In genomic region chr14:102461490-102462317, GRCh38 we compare ENCODE assay signal across 18 cellular contexts. TPM values are rescaled to one million over a fixed set of nuclear protein-coding genes. Genes with fewer than 3 reads are reported as not detected.
DNase-seq lines count a peak whose midpoint lies in the region; ATAC-seq and TF ChIP-seq lines count a peak whose summit lies in the region.
"Had no signal": no experiment of that assay in that cellular context is flagged by ENCODE, and none has a peak within 500 bp of the region (broad histone marks: within the 10 kb centered on the region; RNA-seq: fewer than 3 reads in every experiment).

No MANE protein-coding gene starts in this region.

- H3K9me3 ChIP-seq in IMR-90 (ENCODE audit: control insufficient read depth, insufficient read depth, low read length) (no peaks in the 10 kb centered on the region), gastroesophageal sphincter (no peaks in the 10 kb centered on the region), psoas muscle (no peaks in the 10 kb centered on the region), colonic mucosa (no peaks in the 10 kb centered on the region), vagina (no peaks in the 10 kb centered on the region)
- H3K9me3 ChIP-seq: BE2C, tibial nerve had no signal

- no peak overlapping the region for H3K4ac ChIP-seq in IMR-90 (ENCODE audit: low read depth, low read length)

- no peak overlapping the region for H2AFZ ChIP-seq in IMR-90 (replicated peaks; ENCODE audit: low read length, poor library complexity)

- no peak overlapping the region for H3K4me3 ChIP-seq in IMR-90 (ENCODE audit: insufficient read depth, low read depth, low read length)
- no peak overlapping the region for H3K4me3 ChIP-seq in gastroesophageal sphincter
- no peak overlapping the region for H3K4me3 ChIP-seq in psoas muscle
- no peak overlapping the region for H3K4me3 ChIP-seq in colonic mucosa
- no peak overlapping the region for H3K4me3 ChIP-seq in vagina
- H3K4me3 ChIP-seq: skin epidermis, tibial nerve had no signal

- no peak overlapping the region for H4K8ac ChIP-seq in IMR-90 (ENCODE audit: low read depth in 2 of 2, low read length in 2 of 2)

- TF ChIP-seq CTCF in IMR-90 (conservative IDR thresholded peaks at IDR 0.05; ENCODE audit: low read depth, low read length) (no peak), gastroesophageal sphincter (IDR thresholded peaks at IDR 0.05) (no peak), psoas muscle (IDR thresholded peaks at IDR 0.05) (no peak), colonic mucosa (IDR thresholded peaks at IDR 0.05) (no peak), vagina (IDR thresholded peaks at IDR 0.05) (no peak)

- H3K18ac ChIP-seq in IMR-90 (ENCODE audit: low read depth, low read length): no peak overlapping the region

- no peaks in the 10 kb centered on the region for H4K20me1 ChIP-seq in IMR-90 (ENCODE audit: insufficient read depth, low read length)

- no peak for DNase-seq in IMR-90
- DNase-seq in UCSD-AML1 (lab: John Stamatoyannopoulos, UW; ENCODE audit: unreplicated experiment): peak; percentile 74
- no peak for DNase-seq in psoas muscle
- DNase-seq in ureter (ENCODE audit: low spot score): no peak
- no peak for DNase-seq in OCI-M2 (lab: John Stamatoyannopoulos, UW; ENCODE audit: unreplicated experiment)
- DNase-seq in colonic mucosa: no peak
- DNase-seq in vagina (ENCODE audit: extremely low spot score in 2 of 2): no peak
- DNase-seq: activated B cell treated with CpG ODN at 0.5 μM for 24 hours, activated gamma-delta T cell, BE2C, DMS 273 treated with DMSO at 0.1 percent for 48 hours, HFFc6, kidney glomerular epithelial cell, NCI-H1092 treated with DMSO at 0.1 percent for 48 hours, occipital lobe had no signal

- H4K91ac ChIP-seq in IMR-90 (ENCODE audit: insufficient read depth, low read depth, low read length): no peak overlapping the region

- no peak overlapping the region for H3K4me2 ChIP-seq in IMR-90 (ENCODE audit: low read depth, low read length)

- peak overlapping the region; percentile 25 for H2AK9ac ChIP-seq in IMR-90 (replicated peaks; ENCODE audit: low read depth, low read length, poor library complexity)

- TF ChIP-seq POLR2A in IMR-90 (IDR thresholded peaks at IDR 0.05; ENCODE audit: low read depth, low read length) (no peak), gastroesophageal sphincter (IDR thresholded peaks at IDR 0.05) (no peak), vagina (IDR thresholded peaks at IDR 0.05) (no peak)

- TF ChIP-seq RAD21 in IMR-90 (IDR thresholded peaks at IDR 0.05; ENCODE audit: low read length): no peak

- ATAC-seq in IMR-90 (ENCODE audit: low read depth) (no peak), gastroesophageal sphincter (peak; percentile 73), psoas muscle (peak; percentile 77 to 94 (median 86))

- no peak overlapping the region for H3K23ac ChIP-seq in IMR-90 (ENCODE audit: low read depth, low read length)

- H3K9ac ChIP-seq in IMR-90 (ENCODE audit: low read depth, low read length): no peak overlapping the region
- no peak overlapping the region for H3K9ac ChIP-seq in colonic mucosa (ENCODE audit: low read depth in 2 of 2, low read length in 2 of 2)

- intact Hi-C loops in IMR-90 (cut with micrococcal nuclease) (no loop called here), psoas muscle (cut with DNase I) (loop anchor here in 1 of 2 donors (5.0 kb wide), 1 partner anchor 36 kb away; no protein-coding TSS in a partner anchor), colonic mucosa (cut with DNase I) (no loop called here), vagina (cut with DNase I) (no loop called here)

- BruUV-seq in IMR-90 (replicated peaks; lab: Mats Ljungman, UMichigan): no TSS peak

- 0 out of 2 replicates have a peak, but pooled peaks cover 3% of the 10 kb centered on the region for H3K9me1 ChIP-seq in IMR-90 (ENCODE audit: insufficient read depth, low read length)

- no peak overlapping the region for H2BK5ac ChIP-seq in IMR-90 (ENCODE audit: low read depth, low read length, poor library complexity, severe bottlenecking)

- POLR2A ChIA-PET in IMR-90 (lab: Charles Lee; ENCODE audit: unreplicated experiment): no interaction called here

- H4K5ac ChIP-seq in IMR-90 (ENCODE audit: low read depth, low read length): no peak overlapping the region

- in situ Hi-C loops in IMR-90 (cut with MboI; ENCODE audit: low sequenced_read_pairs): no loop called here

- no peak overlapping the region for H2BK20ac ChIP-seq in IMR-90 (ENCODE audit: low read depth, low read length)

- no peak for TF ChIP-seq EP300 in gastroesophageal sphincter (IDR thresholded peaks at IDR 0.05)

- WGBS in IMR-90 (ENCODE audit: extremely low coverage in 2 of 2, insufficient read length in 1 of 2), 2 experiments: 90% methylated on average over 5 of the region's 14 CpGs; no CpG with 5 or more reads in 1 of the 2 experiments
- WGBS in gastroesophageal sphincter (ENCODE audit: low coverage in 1 of 2), 2 donors: 66 to 73% methylated on average over 8 to 13 of the region's 14 CpGs
- WGBS in psoas muscle, 3 donors: 56 to 62% (median 61%) methylated on average over 14 of the region's 14 CpGs

- CTCF ChIA-PET in IMR-90 (lab: Yijun Ruan, JAX): no interaction called here

- no peaks in the 10 kb centered on the region for H3K79me1 ChIP-seq in IMR-90 (ENCODE audit: low read depth in 1 of 2, low read length in 2 of 2)

- peak overlapping the region; percentile 19; the same call in 1 of the 2 replicates for H3K14ac ChIP-seq in IMR-90 (replicated peaks; ENCODE audit: low read depth, low read length)

- no peak overlapping the region for H2BK120ac ChIP-seq in IMR-90 (ENCODE audit: low read depth, low read length)

- H2AK5ac ChIP-seq in IMR-90 (ENCODE audit: low read depth, low read length): no peak overlapping the region

- no peaks in the 10 kb centered on the region for H3K27me3 ChIP-seq in IMR-90 (ENCODE audit: control insufficient read depth, insufficient read depth, low read length)
- H3K27me3 ChIP-seq in gastroesophageal sphincter: no peaks in the 10 kb centered on the region
- no peaks in the 10 kb centered on the region for H3K27me3 ChIP-seq in psoas muscle (ENCODE audit: insufficient read depth in 3 of 3, low read length in 2 of 3)
- no peaks in the 10 kb centered on the region for H3K27me3 ChIP-seq in colonic mucosa
- H3K27me3 ChIP-seq in vagina: no peaks in the 10 kb centered on the region
- H3K27me3 ChIP-seq: BE2C, tibial nerve had no signal

- H3K4me1 ChIP-seq in IMR-90 (ENCODE audit: control insufficient read depth, insufficient read depth, low read length) (no peaks in the 10 kb centered on the region), gastroesophageal sphincter (peaks cover 0 to 20% (median 0%) of the 10 kb centered on the region in 3 donors), psoas muscle (peaks cover 20% of the 10 kb centered on the region), colonic mucosa (peaks cover 4% of the 10 kb centered on the region), vagina (no peaks in the 10 kb centered on the region)
- H3K4me1 ChIP-seq: BE2C, tibial nerve had no signal

- dilution Hi-C loops in IMR-90 (cut with HindIII; ENCODE audit: low sequenced_read_pairs, unreplicated experiment): no loop called here

- H3K36me3 ChIP-seq in IMR-90 (ENCODE audit: control insufficient read depth, insufficient read depth, low read length): peaks cover 35% of the 10 kb centered on the region
- H3K36me3 ChIP-seq in gastroesophageal sphincter: peaks cover 0 to 71% of the 10 kb centered on the region in 2 donors
- peaks cover 0 to 51% of the 10 kb centered on the region in 2 donors for H3K36me3 ChIP-seq in psoas muscle (ENCODE audit: insufficient read depth in 1 of 2, low read depth in 1 of 2)
- no peaks in the 10 kb centered on the region for H3K36me3 ChIP-seq in colonic mucosa
- peaks cover 0 to 20% of the 10 kb centered on the region in 2 donors for H3K36me3 ChIP-seq in vagina
- H3K36me3 ChIP-seq: BE2C had no signal

- no peak overlapping the region for H3K27ac ChIP-seq in IMR-90 (ENCODE audit: insufficient read depth, low read length)
- peak overlapping the region; percentile 35 to 80 (median 72) for H3K27ac ChIP-seq in gastroesophageal sphincter
- peak overlapping the region; percentile 84 for H3K27ac ChIP-seq in psoas muscle
- no peak overlapping the region for H3K27ac ChIP-seq in colonic mucosa
- H3K27ac ChIP-seq in vagina: no peak overlapping the region
- H3K27ac ChIP-seq: skin epidermis, tibial nerve had no signal

- H3K56ac ChIP-seq in IMR-90 (ENCODE audit: extremely low read depth, insufficient read depth, low read length): no peak overlapping the region

- no peak overlapping the region for H2BK15ac ChIP-seq in IMR-90 (ENCODE audit: low read depth, low read length)

TF ChIP-seq in IMR-90, 13 proteins besides CTCF, POLR2A, EP300 and RAD21 (continues in another document):
- TF ChIP-seq SMC3 (IDR thresholded peaks at IDR 0.05; ENCODE audit: low read depth, low read length) (no peak), USF2 (IDR thresholded peaks at IDR 0.05; ENCODE audit: low read depth, low read length) (no peak), NFE2L2 (IDR thresholded peaks at IDR 0.05; ENCODE audit: low read depth, low read length) (no peak), MAFK (IDR thresholded peaks at IDR 0.05; ENCODE audit: low read depth, low read length) (no peak), RCOR1 (IDR thresholded peaks at IDR 0.05; ENCODE audit: insufficient replicate concordance, low read length) (no peak), ELK1 (IDR thresholded peaks at IDR 0.05; ENCODE audit: borderline replicate concordance, low read depth, low read length) (no peak)

RNA-seq across cellular contexts. Expression of gene ANKRD9, which starts 47.9 kb away (rescaled TPM):
- total RNA-seq in IMR-90 (2012; rRNA removed) (3.9 and 5.3 TPM in 2 replicates), gastroesophageal sphincter (10 to 100 TPM; 19.4 to 44.2 (median 31.3) TPM), psoas muscle (100 to 1,000 TPM in 2 of 4 donors, 10 to 100 TPM in 2; 48.1 to 126 (median 98.0) TPM), ureter (11.5 TPM), colonic mucosa (100 to 1,000 TPM; 107 to 115 TPM), vagina (34.6 TPM)
- polyA plus RNA-seq in IMR-90 (2012; rRNA removed) (15.7 and 25.8 TPM in 2 replicates), psoas muscle (10 to 100 TPM; 22.7 to 74.4 (median 36.6) TPM)
- 10.3 and 41.0 TPM in 2 replicates for polyA plus RNA-seq in IMR-90 (2012; cell fraction: cytosol; rRNA removed)
- polyA plus RNA-seq in IMR-90 (2012; cell fraction: nucleus; rRNA removed; ENCODE audit: low replicate concordance): 48.7 and 143 TPM in 2 replicates

Comparison
In these comparisons a context has a peak if more than half of its experiments do, and no peak if none do; other contexts are left out.
1. H3K27ac ChIP-seq: peak in gastroesophageal sphincter (4 of 4) and psoas muscle (single experiment); none in IMR-90 (single experiment), colonic mucosa (single experiment) and vagina (single experiment).